Comparison of ENCODE assay signal across 22 cellular contexts in genomic region chr5:166909040-166909439, GRCh38.
DNase-seq lines count a peak whose midpoint lies in the region; ATAC-seq, FAIRE-seq and TF ChIP-seq lines count a peak whose summit lies in the region.
"Had no signal": no experiment of that assay in that cellular context is flagged by ENCODE, and none has a peak within 500 bp of the region (broad histone marks: within the 10 kb centered on the region; RNA-seq: fewer than 3 reads in every experiment).

No MANE protein-coding gene starts in this region.

- TF ChIP-seq CTCF in A549 (IDR thresholded peaks at IDR 0.05) (no peak), mammary epithelial cell (conservative IDR thresholded peaks at IDR 0.05 in 1 of 2, IDR thresholded peaks at IDR 0.05 in 1 of 2; ENCODE audit: extremely low read depth in 1 of 2, insufficient read depth in 1 of 2, low read depth in 1 of 2, low read length in 2 of 2) (no peak)

- dilution Hi-C loops in mammary epithelial cell (cut with HindIII; ENCODE audit: low sequenced_read_pairs), result no loop called here

- no peak overlapping the region for H3K9ac ChIP-seq in mammary epithelial cell (ENCODE audit: insufficient read depth, low read length)

- TF ChIP-seq EP300 in A549 (IDR thresholded peaks at IDR 0.05), result no peak

- TF ChIP-seq RAD21 in A549 (conservative IDR thresholded peaks at IDR 0.05 in 1 of 2, IDR thresholded peaks at IDR 0.05 in 1 of 2), result no peak

- H3K27me3 ChIP-seq in mammary epithelial cell (ENCODE audit: insufficient read depth, low read length), result no peaks in the 10 kb centered on the region
- H3K27me3 ChIP-seq: spleen had no signal

- no peaks in the 10 kb centered on the region for H3K36me3 ChIP-seq in mammary epithelial cell (ENCODE audit: insufficient read depth, low read length)
- H3K36me3 ChIP-seq: esophagus squamous epithelium, spleen had no signal

- H3K9me3 Mint-ChIP-seq in stimulated activated naive CD8-positive, alpha-beta T cell treated with anti-CD3 and anti-CD28 coated beads, Interleukin-15, amount 100 ng/mL, for 72 hours, result no peaks in the 10 kb centered on the region

- H3K4me3 Mint-ChIP-seq in stimulated activated naive CD8-positive, alpha-beta T cell treated with anti-CD3 and anti-CD28 coated beads, Interleukin-15, amount 100 ng/mL, for 72 hours, result no peak overlapping the region
- H3K4me3 Mint-ChIP-seq: CD4-positive, alpha-beta T cell; naive B cell; T-helper 1 cell treated with Interleukin-12 subunit alpha and Interleukin-12 subunit beta and Interleukin-4 antibody, amounts not matched to agents 30 μg/mL and 1 μg/mL, for 36 hours had no signal

- no peak for TF ChIP-seq POLR2A in A549 (IDR thresholded peaks at IDR 0.05; ENCODE audit: low read length)

- H3K27ac Mint-ChIP-seq in stimulated activated naive CD8-positive, alpha-beta T cell treated with anti-CD3 and anti-CD28 coated beads, Interleukin-15, amount 100 ng/mL, for 72 hours, result no peak overlapping the region
- H3K27ac Mint-ChIP-seq: CD4-positive, alpha-beta T cell; naive B cell; T-helper 1 cell treated with Interleukin-12 subunit alpha and Interleukin-12 subunit beta and Interleukin-4 antibody, amounts not matched to agents 30 μg/mL and 1 μg/mL, for 36 hours had no signal

- in situ Hi-C loops in mammary epithelial cell (cut with MboI; ENCODE audit: low sequenced_read_pairs in 2 of 2), result no loop called here

- no TSS peak for BruUV-seq in mammary epithelial cell (replicated peaks; lab: Mats Ljungman, UMichigan)

- intact Hi-C loops in mammary epithelial cell (cut with micrococcal nuclease), result no loop called here

- no peaks in the 10 kb centered on the region for H4K20me1 ChIP-seq in mammary epithelial cell (ENCODE audit: insufficient read depth, low read length)

- no peaks in the 10 kb centered on the region for H3K79me2 ChIP-seq in mammary epithelial cell (ENCODE audit: insufficient read depth, low read length)

- H3K27ac ChIP-seq in A549 (peak overlapping the region in 1 of 2 experiments; percentile 66; a peak in 3 of 6 replicates), mammary epithelial cell (ENCODE audit: insufficient read depth, low read depth, low read length) (no peak overlapping the region)
- H3K27ac ChIP-seq: esophagus squamous epithelium, spleen had no signal

- no peaks in the 10 kb centered on the region for H3K4me1 Mint-ChIP-seq in stimulated activated naive CD8-positive, alpha-beta T cell treated with anti-CD3 and anti-CD28 coated beads, Interleukin-15, amount 100 ng/mL, for 72 hours
- H3K4me1 Mint-ChIP-seq: naive B cell had no signal

- no peaks in the 10 kb centered on the region for H3K27me3 Mint-ChIP-seq in stimulated activated naive CD8-positive, alpha-beta T cell treated with anti-CD3 and anti-CD28 coated beads, Interleukin-15, amount 100 ng/mL, for 72 hours
- H3K27me3 Mint-ChIP-seq: CD4-positive, alpha-beta T cell; naive B cell had no signal

- no peak for FAIRE-seq in A549 (lab: Jason Lieb, UNC)
- FAIRE-seq: K562 had no signal

- H3K4me1 ChIP-seq in A549 (0 out of 3 replicates have a peak, but pooled peaks cover 10% of the 10 kb centered on the region), mammary epithelial cell (ENCODE audit: insufficient read depth, low read length) (peaks cover 18% of the 10 kb centered on the region)
- H3K4me1 ChIP-seq: spleen had no signal

- H3K4me3 ChIP-seq in A549 (no peak overlapping the region), mammary epithelial cell (replicated peaks in 1 of 3; ENCODE audit: insufficient read depth in 1 of 3, low read depth in 2 of 3, low read length in 3 of 3) (no peak overlapping the region)
- H3K4me3 ChIP-seq: esophagus squamous epithelium, K562, lung, spleen had no signal

- no peaks in the 10 kb centered on the region for H3K9me3 ChIP-seq in A549
- no peaks in the 10 kb centered on the region for H3K9me3 ChIP-seq in mammary epithelial cell (replicated peaks; ENCODE audit: insufficient read depth, low read length)
- H3K9me3 ChIP-seq: esophagus squamous epithelium had no signal

- ATAC-seq in A549, result peak; percentile 69 to 71; a peak in 3 of 6 replicates
- ATAC-seq in HG02840 (IDR thresholded peaks at IDR 0.05; ENCODE audit: low FRiP score, unreplicated experiment), result no peak
- ATAC-seq in stimulated activated naive CD8-positive, alpha-beta T cell treated with anti-CD3 and anti-CD28 coated beads, Interleukin-15, amount 100 ng/mL, for 72 hours, result no peak
- ATAC-seq: K562 had no signal

- CTCF ChIA-PET in A549 (lab: Yijun Ruan, JAX), result interaction anchor here (0.8 to 0.9 kb wide), 2 partner anchors 9 to 38 kb away, joined by 3 read pairs; no protein-coding TSS in a partner anchor
- CTCF ChIA-PET in mammary epithelial cell (lab: Charles Lee; ENCODE audit: low non-redundant PET), result no interaction called here

- DNase-seq in A549 (ENCODE audit: low read depth in 1 of 2, low spot score in 1 of 2) (peak in 1 of 2 experiments; percentile 11), NCI-H226 (peak; percentile 94), mammary epithelial cell (peak; percentile 47), iris pigment epithelial cell (ENCODE audit: low read depth) (peak; percentile 92), RPMI8226 (no peak), AML-193 (lab: John Stamatoyannopoulos, UW) (no peak)
- DNase-seq in stimulated activated naive CD8-positive, alpha-beta T cell treated with anti-CD3 and anti-CD28 coated beads, Interleukin-15, amount 100 ng/mL, for 72 hours, result no peak
- DNase-seq: activated CD4-positive, CD25-positive, alpha-beta regulatory T cell treated with anti-CD3 and anti-CD28 coated beads, Interleukin-2, amount 50 U/mL, for 72 hours; activated CD8-positive, alpha-beta memory T cell treated with anti-CD3 and anti-CD28 coated beads, Interleukin-2, amount 50 U/mL, for 4 hours; aorta; CD4-positive, alpha-beta T cell; esophagus squamous epithelium; naive B cell; NCI-H1105 treated with DMSO at 0.1 percent for 48 hours; NCI-H69; posterior cingulate gyrus; spleen; stimulated activated naive CD4-positive, alpha-beta T cell had no signal

- H3K4me2 ChIP-seq in A549, result peak overlapping the region; percentile 34; the same call in 1 of the 3 replicates
- H3K4me2 ChIP-seq in mammary epithelial cell (ENCODE audit: insufficient read depth, low read depth, low read length), result peak overlapping the region; percentile 5

- H2AFZ ChIP-seq in mammary epithelial cell (ENCODE audit: low read depth, low read length), result no peak overlapping the region

- POLR2A ChIA-PET in A549 (lab: Yijun Ruan, JAX), result no interaction called here

TF ChIP-seq in A549, 52 proteins besides CTCF, POLR2A, EP300 and RAD21:
- no peak for TF ChIP-seq HOXB5 (CRISPR knock-in tag; IDR thresholded peaks at IDR 0.05)
- no peak for TF ChIP-seq CEBPB (IDR thresholded peaks at IDR 0.05)
- no peak for TF ChIP-seq JUNB (IDR thresholded peaks at IDR 0.05)
- no peak for TF ChIP-seq CBX8 (IDR thresholded peaks at IDR 0.05)
- no peak for TF ChIP-seq HOXB13 (CRISPR knock-in tag; IDR thresholded peaks at IDR 0.05; ENCODE audit: low read depth)
- TF ChIP-seq HDAC2 (IDR thresholded peaks at IDR 0.05), result no peak
- TF ChIP-seq EHF (CRISPR knock-in tag; IDR thresholded peaks at IDR 0.05), result no peak
- no peak for TF ChIP-seq NFE2L2 (conservative IDR thresholded peaks at IDR 0.05; ENCODE audit: low read length)
- no peak for TF ChIP-seq FOSB (CRISPR knock-in tag; IDR thresholded peaks at IDR 0.05)
- no peak for TF ChIP-seq SMC3 (IDR thresholded peaks at IDR 0.05)
- no peak for TF ChIP-seq HMGXB4 (CRISPR knock-in tag; IDR thresholded peaks at IDR 0.05; ENCODE audit: borderline replicate concordance)
- TF ChIP-seq KDM1A (IDR thresholded peaks at IDR 0.05; ENCODE audit: low read depth), result no peak
- no peak for TF ChIP-seq HOXA7 (CRISPR knock-in tag; IDR thresholded peaks at IDR 0.05)
- TF ChIP-seq ZFP36 (IDR thresholded peaks at IDR 0.05; ENCODE audit: borderline replicate concordance, partially characterized antibody), result no peak

Comparison
In these comparisons a context has a peak if more than half of its experiments do, and no peak if none do; other contexts are left out.
1. ATAC-seq: peak in A549 (2 of 2); none in HG02840 (single experiment) and stimulated activated naive CD8-positive, alpha-beta T cell treated with anti-CD3 and anti-CD28 coated beads, Interleukin-15, amount 100 ng/mL, for 72 hours (single experiment).
2. DNase-seq: peak in NCI-H226 (single experiment), mammary epithelial cell (single experiment) and iris pigment epithelial cell (single experiment); none in RPMI8226 (single experiment), AML-193 (0 of 2) and stimulated activated naive CD8-positive, alpha-beta T cell treated with anti-CD3 and anti-CD28 coated beads, Interleukin-15, amount 100 ng/mL, for 72 hours (0 of 2).